Comparison of ENCODE assay signal across 1 cellular context in the genomic region with DNA sequence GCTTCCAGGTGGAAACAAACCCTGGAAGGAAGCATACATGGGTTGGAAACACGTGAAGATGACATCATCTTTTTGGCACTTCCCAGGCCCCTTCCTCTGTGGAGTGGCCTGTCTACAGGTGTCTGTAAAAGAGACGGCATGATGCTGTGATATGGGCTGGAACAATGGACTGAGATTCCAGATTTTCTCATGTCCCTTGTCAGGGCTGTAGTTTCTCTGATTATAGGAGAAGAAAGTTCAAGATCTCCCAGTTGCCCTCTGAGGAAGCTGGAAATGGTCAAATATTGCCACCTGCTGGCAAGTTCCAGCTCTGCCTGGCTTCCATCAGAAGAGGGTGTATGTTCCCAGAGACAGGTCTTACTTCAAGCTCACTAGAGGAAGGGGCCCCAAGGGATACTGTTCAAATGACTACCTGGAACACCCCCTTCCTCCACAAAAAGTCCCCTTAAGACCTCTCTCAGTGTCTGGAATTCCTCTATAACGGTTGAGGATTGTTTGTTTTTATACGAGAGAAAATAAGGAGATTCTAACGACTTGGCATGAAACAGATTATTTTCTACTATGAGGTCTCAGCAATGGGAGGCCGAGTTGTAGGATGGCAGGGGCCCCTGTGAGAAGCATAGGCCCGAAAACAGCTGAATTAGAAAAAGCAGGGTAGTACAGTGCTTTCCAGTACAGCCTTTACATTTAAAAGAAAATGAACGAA.
A peak's percentile ranks its signal among the peaks of the same experiment; 100 is the strongest.
TF ChIP-seq lines count a peak whose summit lies in the region.

No MANE protein-coding gene starts in this region.

TF ChIP-seq in K562, 482 proteins besides CTCF, POLR2A, EP300 and RAD21 (continued from another document):
- TF ChIP-seq KLF16 (IDR thresholded peaks at IDR 0.05) = peak; percentile 42; the same call in 1 of the 2 replicates
- TF ChIP-seq RB1 (IDR thresholded peaks at IDR 0.05; ENCODE audit: low read depth) = peak; percentile 40; the same call in 1 of the 2 replicates
- no peak for TF ChIP-seq SRF (CRISPR knock-in tag; IDR thresholded peaks at IDR 0.05)
- peak; percentile 18 to 41; a peak in 1 of 4 replicates for TF ChIP-seq MAZ (CRISPR knock-in tag; conservative IDR thresholded peaks at IDR 0.05 in 1 of 2, IDR thresholded peaks at IDR 0.05 in 1 of 2)
- TF ChIP-seq ZNF444 (CRISPR knock-in tag; IDR thresholded peaks at IDR 0.05) = no peak
- no peak for TF ChIP-seq TRIM24 (IDR thresholded peaks at IDR 0.05)
- TF ChIP-seq ATF1 (CRISPR knock-in tag; IDR thresholded peaks at IDR 0.05) = no peak
- TF ChIP-seq ATF1 (tag; IDR thresholded peaks at IDR 0.05) = 0 out of 2 replicates have a peak, but pooled peaks have one; percentile 14
- TF ChIP-seq BHLHE40 (IDR thresholded peaks at IDR 0.05; ENCODE audit: low read length) = 0 out of 2 replicates have a peak, but pooled peaks have one; percentile 18
- TF ChIP-seq, protein P1, sequence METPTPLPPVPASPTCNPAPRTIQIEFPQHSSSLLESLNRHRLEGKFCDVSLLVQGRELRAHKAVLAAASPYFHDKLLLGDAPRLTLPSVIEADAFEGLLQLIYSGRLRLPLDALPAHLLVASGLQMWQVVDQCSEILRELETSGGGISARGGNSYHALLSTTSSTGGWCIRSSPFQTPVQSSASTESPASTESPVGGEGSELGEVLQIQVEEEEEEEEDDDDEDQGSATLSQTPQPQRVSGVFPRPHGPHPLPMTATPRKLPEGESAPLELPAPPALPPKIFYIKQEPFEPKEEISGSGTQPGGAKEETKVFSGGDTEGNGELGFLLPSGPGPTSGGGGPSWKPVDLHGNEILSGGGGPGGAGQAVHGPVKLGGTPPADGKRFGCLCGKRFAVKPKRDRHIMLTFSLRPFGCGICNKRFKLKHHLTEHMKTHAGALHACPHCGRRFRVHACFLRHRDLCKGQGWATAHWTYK (CRISPR knock-in tag; IDR thresholded peaks at IDR 0.05) = no peak
- no peak for TF ChIP-seq RAD51 (IDR thresholded peaks at IDR 0.05; ENCODE audit: borderline replicate concordance, low read depth)
- TF ChIP-seq, protein P2, sequence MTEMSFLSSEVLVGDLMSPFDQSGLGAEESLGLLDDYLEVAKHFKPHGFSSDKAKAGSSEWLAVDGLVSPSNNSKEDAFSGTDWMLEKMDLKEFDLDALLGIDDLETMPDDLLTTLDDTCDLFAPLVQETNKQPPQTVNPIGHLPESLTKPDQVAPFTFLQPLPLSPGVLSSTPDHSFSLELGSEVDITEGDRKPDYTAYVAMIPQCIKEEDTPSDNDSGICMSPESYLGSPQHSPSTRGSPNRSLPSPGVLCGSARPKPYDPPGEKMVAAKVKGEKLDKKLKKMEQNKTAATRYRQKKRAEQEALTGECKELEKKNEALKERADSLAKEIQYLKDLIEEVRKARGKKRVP (CRISPR knock-in tag; IDR thresholded peaks at IDR 0.05) = no peak
- TF ChIP-seq ZFP1 (CRISPR knock-in tag; IDR thresholded peaks at IDR 0.05) = no peak
- peak; percentile 79 for TF ChIP-seq CC2D1A (IDR thresholded peaks at IDR 0.05)
- no peak for TF ChIP-seq ZNF239 (CRISPR knock-in tag; IDR thresholded peaks at IDR 0.05)
- TF ChIP-seq NR2C2 (CRISPR knock-in tag; IDR thresholded peaks at IDR 0.05) = no peak
- TF ChIP-seq NR2C2 (tag; IDR thresholded peaks at IDR 0.05) = peak; percentile 27; the same call in 1 of the 2 replicates
- peak; percentile 66 for TF ChIP-seq JUND (IDR thresholded peaks at IDR 0.05; ENCODE audit: borderline replicate concordance, low read depth, low read length)
- TF ChIP-seq JUND (tag; IDR thresholded peaks at IDR 0.05; ENCODE audit: borderline replicate concordance, low read depth, low read length) = peak; percentile 57; the same call in 1 of the 3 replicates
- TF ChIP-seq, protein P3, sequence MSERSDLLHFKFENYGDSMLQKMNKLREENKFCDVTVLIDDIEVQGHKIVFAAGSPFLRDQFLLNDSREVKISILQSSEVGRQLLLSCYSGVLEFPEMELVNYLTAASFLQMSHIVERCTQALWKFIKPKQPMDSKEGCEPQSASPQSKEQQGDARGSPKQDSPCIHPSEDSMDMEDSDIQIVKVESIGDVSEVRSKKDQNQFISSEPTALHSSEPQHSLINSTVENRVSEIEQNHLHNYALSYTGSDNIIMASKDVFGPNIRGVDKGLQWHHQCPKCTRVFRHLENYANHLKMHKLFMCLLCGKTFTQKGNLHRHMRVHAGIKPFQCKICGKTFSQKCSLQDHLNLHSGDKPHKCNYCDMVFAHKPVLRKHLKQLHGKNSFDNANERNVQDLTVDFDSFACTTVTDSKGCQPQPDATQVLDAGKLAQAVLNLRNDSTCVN (CRISPR knock-in tag; IDR thresholded peaks at IDR 0.05) = no peak
- peak; percentile 43 for TF ChIP-seq NEUROD1 (IDR thresholded peaks at IDR 0.05; ENCODE audit: borderline replicate concordance, low read depth, low read length, partially characterized antibody)
- TF ChIP-seq ARID2 (IDR thresholded peaks at IDR 0.05) = peak; percentile 78; the same call in 1 of the 2 replicates
- TF ChIP-seq RBM17 (IDR thresholded peaks at IDR 0.05; ENCODE audit: borderline replicate concordance, low read depth, low read length) = no peak
- TF ChIP-seq ARHGAP35 (IDR thresholded peaks at IDR 0.05; ENCODE audit: partially characterized antibody) = no peak
- TF ChIP-seq, protein P4, sequence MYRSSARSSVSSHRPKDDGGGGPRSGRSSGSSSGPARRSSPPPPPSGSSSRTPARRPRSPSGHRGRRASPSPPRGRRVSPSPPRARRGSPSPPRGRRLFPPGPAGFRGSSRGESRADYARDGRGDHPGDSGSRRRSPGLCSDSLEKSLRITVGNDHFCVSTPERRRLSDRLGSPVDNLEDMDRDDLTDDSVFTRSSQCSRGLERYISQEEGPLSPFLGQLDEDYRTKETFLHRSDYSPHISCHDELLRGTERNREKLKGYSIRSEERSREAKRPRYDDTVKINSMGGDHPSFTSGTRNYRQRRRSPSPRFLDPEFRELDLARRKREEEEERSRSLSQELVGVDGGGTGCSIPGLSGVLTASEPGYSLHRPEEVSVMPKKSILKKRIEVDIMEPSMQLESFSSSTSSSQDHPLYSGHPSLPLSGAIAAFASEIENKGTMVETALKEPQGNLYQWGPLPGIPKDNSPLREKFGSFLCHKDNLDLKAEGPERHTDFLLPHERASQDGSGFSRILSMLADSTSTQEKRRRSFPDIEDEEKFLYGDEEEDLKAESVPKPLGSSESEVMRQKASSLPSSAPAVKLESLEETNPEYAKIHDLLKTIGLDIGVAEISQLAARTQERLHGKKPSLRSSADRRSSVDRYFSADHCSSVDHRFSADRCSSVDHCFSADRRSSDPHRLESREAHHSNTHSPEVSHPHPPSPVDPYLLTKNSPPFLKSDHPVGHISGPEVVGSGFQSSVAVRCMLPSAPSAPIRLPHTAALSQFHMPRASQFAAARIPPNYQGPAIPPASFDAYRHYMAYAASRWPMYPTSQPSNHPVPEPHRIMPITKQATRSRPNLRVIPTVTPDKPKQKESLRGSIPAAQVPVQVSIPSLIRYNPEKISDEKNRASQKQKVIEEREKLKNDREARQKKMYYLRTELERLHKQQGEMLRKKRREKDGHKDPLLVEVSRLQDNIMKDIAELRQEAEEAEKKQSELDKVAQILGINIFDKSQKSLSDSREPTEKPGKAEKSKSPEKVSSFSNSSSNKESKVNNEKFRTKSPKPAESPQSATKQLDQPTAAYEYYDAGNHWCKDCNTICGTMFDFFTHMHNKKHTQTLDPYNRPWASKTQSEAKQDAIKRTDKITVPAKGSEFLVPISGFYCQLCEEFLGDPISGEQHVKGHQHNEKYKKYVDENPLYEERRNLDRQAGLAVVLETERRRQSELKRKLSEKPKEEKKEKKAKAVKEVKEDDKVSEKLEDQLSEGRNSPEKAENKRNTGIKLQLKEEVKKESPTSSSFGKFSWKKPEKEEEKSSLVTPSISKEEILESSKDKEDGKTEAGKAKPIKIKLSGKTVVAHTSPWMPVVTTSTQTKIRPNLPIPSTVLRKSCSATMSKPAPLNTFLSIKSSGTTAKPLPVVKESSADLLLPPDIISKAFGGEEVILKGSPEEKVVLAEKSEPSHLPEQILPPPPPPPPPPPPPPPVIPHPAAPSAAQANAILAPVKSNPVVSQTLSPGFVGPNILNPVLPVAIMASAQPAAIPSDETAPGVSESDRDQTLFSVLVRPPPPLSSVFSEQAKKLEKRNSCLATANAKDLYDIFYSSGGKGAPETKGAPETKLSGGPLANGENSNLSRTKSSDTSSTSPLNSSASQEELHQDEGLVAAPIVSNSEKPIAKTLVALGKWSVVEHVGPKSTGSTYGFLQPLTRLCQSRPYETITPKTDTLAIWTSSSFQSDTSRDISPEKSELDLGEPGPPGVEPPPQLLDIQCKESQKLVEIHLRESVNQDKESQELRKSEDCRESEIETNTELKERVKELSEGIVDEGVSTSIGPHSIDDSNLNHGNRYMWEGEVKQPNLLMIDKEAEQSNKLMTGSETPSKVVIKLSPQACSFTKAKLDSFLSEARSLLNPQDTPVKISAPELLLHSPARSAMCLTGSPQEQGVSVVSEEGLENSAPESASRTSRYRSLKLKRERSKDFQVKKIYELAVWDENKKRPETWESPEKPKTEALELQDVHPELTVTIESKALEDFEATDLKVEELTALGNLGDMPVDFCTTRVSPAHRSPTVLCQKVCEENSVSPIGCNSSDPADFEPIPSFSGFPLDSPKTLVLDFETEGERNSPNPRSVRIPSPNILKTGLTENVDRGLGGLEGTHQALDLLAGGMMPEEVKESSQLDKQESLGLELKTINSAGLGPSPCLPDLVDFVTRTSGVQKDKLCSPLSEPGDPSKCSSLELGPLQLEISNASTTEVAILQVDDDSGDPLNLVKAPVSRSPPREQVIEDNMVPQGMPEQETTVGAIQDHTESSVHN (IDR thresholded peaks at IDR 0.05; ENCODE audit: borderline replicate concordance in 1 of 2, low read depth in 1 of 2) = no peak
- TF ChIP-seq, protein P5, sequence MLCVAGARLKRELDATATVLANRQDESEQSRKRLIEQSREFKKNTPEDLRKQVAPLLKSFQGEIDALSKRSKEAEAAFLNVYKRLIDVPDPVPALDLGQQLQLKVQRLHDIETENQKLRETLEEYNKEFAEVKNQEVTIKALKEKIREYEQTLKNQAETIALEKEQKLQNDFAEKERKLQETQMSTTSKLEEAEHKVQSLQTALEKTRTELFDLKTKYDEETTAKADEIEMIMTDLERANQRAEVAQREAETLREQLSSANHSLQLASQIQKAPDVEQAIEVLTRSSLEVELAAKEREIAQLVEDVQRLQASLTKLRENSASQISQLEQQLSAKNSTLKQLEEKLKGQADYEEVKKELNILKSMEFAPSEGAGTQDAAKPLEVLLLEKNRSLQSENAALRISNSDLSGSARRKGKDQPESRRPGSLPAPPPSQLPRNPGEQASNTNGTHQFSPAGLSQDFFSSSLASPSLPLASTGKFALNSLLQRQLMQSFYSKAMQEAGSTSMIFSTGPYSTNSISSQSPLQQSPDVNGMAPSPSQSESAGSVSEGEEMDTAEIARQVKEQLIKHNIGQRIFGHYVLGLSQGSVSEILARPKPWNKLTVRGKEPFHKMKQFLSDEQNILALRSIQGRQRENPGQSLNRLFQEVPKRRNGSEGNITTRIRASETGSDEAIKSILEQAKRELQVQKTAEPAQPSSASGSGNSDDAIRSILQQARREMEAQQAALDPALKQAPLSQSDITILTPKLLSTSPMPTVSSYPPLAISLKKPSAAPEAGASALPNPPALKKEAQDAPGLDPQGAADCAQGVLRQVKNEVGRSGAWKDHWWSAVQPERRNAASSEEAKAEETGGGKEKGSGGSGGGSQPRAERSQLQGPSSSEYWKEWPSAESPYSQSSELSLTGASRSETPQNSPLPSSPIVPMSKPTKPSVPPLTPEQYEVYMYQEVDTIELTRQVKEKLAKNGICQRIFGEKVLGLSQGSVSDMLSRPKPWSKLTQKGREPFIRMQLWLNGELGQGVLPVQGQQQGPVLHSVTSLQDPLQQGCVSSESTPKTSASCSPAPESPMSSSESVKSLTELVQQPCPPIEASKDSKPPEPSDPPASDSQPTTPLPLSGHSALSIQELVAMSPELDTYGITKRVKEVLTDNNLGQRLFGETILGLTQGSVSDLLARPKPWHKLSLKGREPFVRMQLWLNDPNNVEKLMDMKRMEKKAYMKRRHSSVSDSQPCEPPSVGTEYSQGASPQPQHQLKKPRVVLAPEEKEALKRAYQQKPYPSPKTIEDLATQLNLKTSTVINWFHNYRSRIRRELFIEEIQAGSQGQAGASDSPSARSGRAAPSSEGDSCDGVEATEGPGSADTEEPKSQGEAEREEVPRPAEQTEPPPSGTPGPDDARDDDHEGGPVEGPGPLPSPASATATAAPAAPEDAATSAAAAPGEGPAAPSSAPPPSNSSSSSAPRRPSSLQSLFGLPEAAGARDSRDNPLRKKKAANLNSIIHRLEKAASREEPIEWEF (CRISPR knock-in tag; IDR thresholded peaks at IDR 0.05) = no peak
- TF ChIP-seq ATF7 (IDR thresholded peaks at IDR 0.05) = peak; percentile 92
- TF ChIP-seq RCOR1 (IDR thresholded peaks at IDR 0.05; ENCODE audit: borderline replicate concordance in 1 of 2, low read depth in 2 of 2, low read length in 2 of 2) = peak in 1 of 2 experiments; percentile 47; a peak in 1 of 4 replicates
- peak; percentile 35; the same call in 1 of the 2 replicates for TF ChIP-seq CTBP1 (IDR thresholded peaks at IDR 0.05; ENCODE audit: borderline replicate concordance)
- TF ChIP-seq SMC3 (conservative IDR thresholded peaks at IDR 0.05; ENCODE audit: insufficient read depth, low read depth, low read length) = peak; percentile 96
- peak; percentile 56; the same call in 1 of the 2 replicates for TF ChIP-seq STAG1 (CRISPR knock-in tag; IDR thresholded peaks at IDR 0.05; ENCODE audit: borderline replicate concordance)
- TF ChIP-seq YBX1 (IDR thresholded peaks at IDR 0.05) = no peak
- peak in 1 of 2 experiments; percentile 19; a peak in 1 of 4 replicates for TF ChIP-seq KDM1A (IDR thresholded peaks at IDR 0.05)
- no peak for TF ChIP-seq SMARCA4 (IDR thresholded peaks at IDR 0.05)
